8 cellular contexts compared by ENCODE assay signal in the genomic region with DNA sequence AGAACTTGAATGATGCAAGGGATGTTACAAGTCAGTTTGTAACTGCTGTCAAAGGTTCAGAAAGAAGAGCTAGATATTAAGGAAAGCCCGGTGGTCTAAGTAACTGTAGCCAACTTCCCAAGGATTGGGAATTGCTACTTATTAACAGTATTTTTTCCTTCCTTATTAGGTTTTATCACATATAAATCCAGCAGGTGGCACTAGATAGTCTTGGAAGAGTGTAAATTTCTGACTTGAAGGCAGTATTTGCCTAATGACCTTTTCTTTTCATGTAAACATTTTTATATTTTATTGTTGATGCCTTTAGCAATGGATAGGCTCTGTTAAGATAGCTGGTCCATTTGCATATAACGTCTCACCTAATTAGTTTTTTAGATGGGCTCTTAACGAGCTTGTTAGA.
DNase-seq lines count a peak whose midpoint lies in the region; ATAC-seq and TF ChIP-seq lines count a peak whose summit lies in the region.

No MANE protein-coding gene starts in this region.

- no peak overlapping the region for H3K4me3 ChIP-seq in AG10803 (ENCODE audit: low read length)
- H3K4me3 ChIP-seq in RWPE2 (ENCODE audit: severe bottlenecking): no peak overlapping the region

- ATAC-seq in RWPE2 (ENCODE audit: low read depth): peak; percentile 46; the same call in 2 of the 3 replicates
- ATAC-seq in HG03521 (IDR thresholded peaks at IDR 0.05; ENCODE audit: unreplicated experiment): no peak
- no peak for ATAC-seq in HG03108 (IDR thresholded peaks at IDR 0.05; ENCODE audit: unreplicated experiment)
- no peak for ATAC-seq in GM18517 (IDR thresholded peaks at IDR 0.05; ENCODE audit: unreplicated experiment)
- no peak for ATAC-seq in GM18873 (IDR thresholded peaks at IDR 0.05; ENCODE audit: low FRiP score, unreplicated experiment)

- no peaks in the 10 kb centered on the region for H3K9me3 ChIP-seq in RWPE2 (ENCODE audit: severe bottlenecking)

- no peaks in the 10 kb centered on the region for H3K4me1 ChIP-seq in RWPE2 (ENCODE audit: insufficient read depth, poor library complexity, severe bottlenecking)

- H3K27me3 ChIP-seq in RWPE2 (ENCODE audit: insufficient read depth, poor library complexity, severe bottlenecking): no peaks in the 10 kb centered on the region

- TF ChIP-seq CTCF in AG10803 (conservative IDR thresholded peaks at IDR 0.05; ENCODE audit: low read length): peak; percentile 58
- TF ChIP-seq CTCF in RWPE2 (IDR thresholded peaks at IDR 0.05; ENCODE audit: poor library complexity, severe bottlenecking): peak; percentile 67

- H3K27ac ChIP-seq in RWPE2 (ENCODE audit: poor library complexity, severe bottlenecking): no peak overlapping the region

- peaks cover 96% of the 10 kb centered on the region for H3K36me3 ChIP-seq in RWPE2 (ENCODE audit: low read depth)

- DNase-seq in AG10803 (ENCODE audit: low read depth): peak; percentile 47
- DNase-seq in HCEC 1CT: peak; percentile 42
- no peak for DNase-seq in RWPE2 (ENCODE audit: low spot score)
- DNase-seq in iPS-NIHi7 (ENCODE audit: extremely low spot score): peak; percentile 30
